Comparison of ENCODE assay signal across 16 cellular contexts in genomic region chr17:4672726-4673125, GRCh38. TPM values are rescaled to one million over a fixed set of nuclear protein-coding genes. Genes with fewer than 3 reads are reported as not detected.
DNase-seq lines count a peak whose midpoint lies in the region; ATAC-seq and TF ChIP-seq lines count a peak whose summit lies in the region.
"Had no signal": no experiment of that assay in that cellular context is flagged by ENCODE, and none has a peak within 500 bp of the region (broad histone marks: within the 10 kb centered on the region; RNA-seq: fewer than 3 reads in every experiment).

No MANE protein-coding gene starts in this region.

- H3K27me3 ChIP-seq in spleen (replicated peaks in 1 of 7): no peaks in the 10 kb centered on the region
- H3K27me3 ChIP-seq: BLaER1 treated with 17β-estradiol and CSF1 and Interleukin-3, amounts not matched to agents 10 nM and 100 nM had no signal

- no peak overlapping the region for H3K4me3 ChIP-seq in spleen
- H3K4me3 ChIP-seq: BLaER1 treated with 17β-estradiol and CSF1 and Interleukin-3, amounts not matched to agents 10 nM and 100 nM; GM12878; HAP-1 had no signal

- H3K27ac ChIP-seq in spleen: no peak overlapping the region
- H3K27ac ChIP-seq: BLaER1 treated with 17β-estradiol and CSF1 and Interleukin-3, amounts not matched to agents 10 nM and 100 nM had no signal

- intact Hi-C loops in activated naive CD4-positive, alpha-beta T cell treated with anti-CD3 and anti-CD28 coated beads for 36 hours (cut with micrococcal nuclease): no loop called here
- intact Hi-C loops in dendritic cell treated with granulocyte-macrophage colony-stimulating factor and Interleukin-4, amounts not matched to agents 40 ng/mL and 50 ng/mL, for 4 days (cut with micrococcal nuclease): no loop called here
- intact Hi-C loops in spleen (cut with DNase I; ENCODE audit: low total_unique reads): no loop called here

- 89 to 94% (median 92%) methylated on average over 8 of the region's 8 CpGs for WGBS in spleen, 5 donors

- no peak overlapping the region for H3K4me3 Mint-ChIP-seq in activated naive CD4-positive, alpha-beta T cell treated with anti-CD3 and anti-CD28 coated beads for 36 hours
- H3K4me3 Mint-ChIP-seq in dendritic cell treated with granulocyte-macrophage colony-stimulating factor and Interleukin-4, amounts not matched to agents 40 ng/mL and 50 ng/mL, for 4 days: no peak overlapping the region
- no peak overlapping the region for H3K4me3 Mint-ChIP-seq in stimulated activated effector memory CD8-positive, alpha-beta T cell treated with anti-CD3 and anti-CD28 coated beads, Interleukin-12 subunit alpha, Interleukin-12 subunit beta, amount 100 ng/mL, for 72 hours
- H3K4me3 Mint-ChIP-seq: B cell; CD8-positive, alpha-beta T cell had no signal

- H3K4me1 Mint-ChIP-seq in activated naive CD4-positive, alpha-beta T cell treated with anti-CD3 and anti-CD28 coated beads for 36 hours (ENCODE audit: low read depth): no peaks in the 10 kb centered on the region
- peaks cover 69% of the 10 kb centered on the region for H3K4me1 Mint-ChIP-seq in dendritic cell treated with granulocyte-macrophage colony-stimulating factor and Interleukin-4, amounts not matched to agents 40 ng/mL and 50 ng/mL, for 4 days (ENCODE audit: low read depth)
- no peaks in the 10 kb centered on the region for H3K4me1 Mint-ChIP-seq in stimulated activated effector memory CD8-positive, alpha-beta T cell treated with anti-CD3 and anti-CD28 coated beads, Interleukin-12 subunit alpha, Interleukin-12 subunit beta, amount 100 ng/mL, for 72 hours
- H3K4me1 Mint-ChIP-seq: B cell had no signal

- no peaks in the 10 kb centered on the region for H3K27me3 Mint-ChIP-seq in activated naive CD4-positive, alpha-beta T cell treated with anti-CD3 and anti-CD28 coated beads for 36 hours (ENCODE audit: low read depth)
- H3K27me3 Mint-ChIP-seq in dendritic cell treated with granulocyte-macrophage colony-stimulating factor and Interleukin-4, amounts not matched to agents 40 ng/mL and 50 ng/mL, for 4 days: no peaks in the 10 kb centered on the region
- H3K27me3 Mint-ChIP-seq: B cell had no signal

- no peaks in the 10 kb centered on the region for H3K9me3 Mint-ChIP-seq in activated naive CD4-positive, alpha-beta T cell treated with anti-CD3 and anti-CD28 coated beads, Interleukin-2, amount 50 U/mL, for 72 hours
- no peaks in the 10 kb centered on the region for H3K9me3 Mint-ChIP-seq in activated naive CD4-positive, alpha-beta T cell treated with anti-CD3 and anti-CD28 coated beads for 36 hours
- no peaks in the 10 kb centered on the region for H3K9me3 Mint-ChIP-seq in dendritic cell treated with granulocyte-macrophage colony-stimulating factor and Interleukin-4, amounts not matched to agents 40 ng/mL and 50 ng/mL, for 4 days
- H3K9me3 Mint-ChIP-seq in stimulated activated effector memory CD8-positive, alpha-beta T cell treated with anti-CD3 and anti-CD28 coated beads, Interleukin-12 subunit alpha, Interleukin-12 subunit beta, amount 100 ng/mL, for 72 hours: no peaks in the 10 kb centered on the region
- H3K9me3 Mint-ChIP-seq: CD8-positive, alpha-beta T cell had no signal

- TF ChIP-seq POLR2A in spleen (IDR thresholded peaks at IDR 0.05): no peak

- H3K36me3 Mint-ChIP-seq in activated naive CD4-positive, alpha-beta T cell treated with anti-CD3 and anti-CD28 coated beads, Interleukin-2, amount 50 U/mL, for 72 hours: peaks cover 11 to 14% of the 10 kb centered on the region in 2 donors
- peaks cover 22% of the 10 kb centered on the region for H3K36me3 Mint-ChIP-seq in activated naive CD4-positive, alpha-beta T cell treated with anti-CD3 and anti-CD28 coated beads for 36 hours (ENCODE audit: low read depth)
- peaks cover 79% of the 10 kb centered on the region for H3K36me3 Mint-ChIP-seq in dendritic cell treated with granulocyte-macrophage colony-stimulating factor and Interleukin-4, amounts not matched to agents 40 ng/mL and 50 ng/mL, for 4 days (ENCODE audit: low read depth)
- peaks cover 77% of the 10 kb centered on the region for H3K36me3 Mint-ChIP-seq in stimulated activated effector memory CD8-positive, alpha-beta T cell treated with anti-CD3 and anti-CD28 coated beads, Interleukin-12 subunit alpha, Interleukin-12 subunit beta, amount 100 ng/mL, for 72 hours

- CTCF ChIA-PET in activated naive CD4-positive, alpha-beta T cell treated with anti-CD3 and anti-CD28 coated beads for 36 hours (lab: Charles Lee): no interaction called here

- H3K9me3 ChIP-seq in spleen: no peaks in the 10 kb centered on the region
- H3K9me3 ChIP-seq: BLaER1 treated with 17β-estradiol and CSF1 and Interleukin-3, amounts not matched to agents 10 nM and 100 nM; HAP-1 had no signal

- peaks cover 0 to 79% (median 69%) of the 10 kb centered on the region in 6 donors for H3K36me3 ChIP-seq in spleen

- no peak for DNase-seq in activated naive CD4-positive, alpha-beta T cell treated with anti-CD3 and anti-CD28 coated beads, Interleukin-2, amount 50 U/mL, for 72 hours (ENCODE audit: low spot score in 2 of 2)
- no peak for DNase-seq in activated naive CD4-positive, alpha-beta T cell treated with anti-CD3 and anti-CD28 coated beads for 36 hours
- DNase-seq in islet precursor cell (peak; percentile 48), SIG-M5 treated with dmso at 0.1 percent for 504 hours (lab: John Stamatoyannopoulos, UW; ENCODE audit: unreplicated experiment) (no peak), amygdala (lab: John Stamatoyannopoulos, UW) (no peak), spleen (no peak)
- DNase-seq in stimulated activated effector memory CD8-positive, alpha-beta T cell treated with anti-CD3 and anti-CD28 coated beads, Interleukin-12 subunit alpha, Interleukin-12 subunit beta, amount 100 ng/mL, for 72 hours (ENCODE audit: low spot score in 2 of 2): no peak
- DNase-seq: Calu3; CD8-positive, alpha-beta T cell; DMS79 treated with DMSO at 0.1 percent for 48 hours had no signal

- H3K27ac Mint-ChIP-seq in activated naive CD4-positive, alpha-beta T cell treated with anti-CD3 and anti-CD28 coated beads, Interleukin-2, amount 50 U/mL, for 72 hours: peak overlapping the region; percentile 22 to 47
- no peak overlapping the region for H3K27ac Mint-ChIP-seq in activated naive CD4-positive, alpha-beta T cell treated with anti-CD3 and anti-CD28 coated beads for 36 hours
- peak overlapping the region; percentile 61 for H3K27ac Mint-ChIP-seq in dendritic cell treated with granulocyte-macrophage colony-stimulating factor and Interleukin-4, amounts not matched to agents 40 ng/mL and 50 ng/mL, for 4 days
- peak overlapping the region; percentile 36 for H3K27ac Mint-ChIP-seq in stimulated activated effector memory CD8-positive, alpha-beta T cell treated with anti-CD3 and anti-CD28 coated beads, Interleukin-12 subunit alpha, Interleukin-12 subunit beta, amount 100 ng/mL, for 72 hours
- H3K27ac Mint-ChIP-seq: B cell; CD8-positive, alpha-beta T cell had no signal

- H3K4me1 ChIP-seq in spleen: peaks cover 0 to 12% (median 0%) of the 10 kb centered on the region in 6 donors

- TF ChIP-seq CTCF in spleen (IDR thresholded peaks at IDR 0.05 in 8 of 11, conservative IDR thresholded peaks at IDR 0.05 in 3 of 11): no peak

- no peak for ATAC-seq in activated naive CD4-positive, alpha-beta T cell treated with anti-CD3 and anti-CD28 coated beads, Interleukin-2, amount 50 U/mL, for 72 hours
- no peak for ATAC-seq in stimulated activated effector memory CD8-positive, alpha-beta T cell treated with anti-CD3 and anti-CD28 coated beads, Interleukin-12 subunit alpha, Interleukin-12 subunit beta, amount 100 ng/mL, for 72 hours
- ATAC-seq: CD8-positive, alpha-beta T cell; GM12878 had no signal

RNA-seq across cellular contexts. Expression of gene PELP1, which starts 31.2 kb away (rescaled TPM):
- total RNA-seq in activated naive CD4-positive, alpha-beta T cell treated with anti-CD3 and anti-CD28 coated beads, Interleukin-2, amount 50 U/mL, for 72 hours: 100 to 1,000 TPM in 1 of 2 donors, 10 to 100 TPM in 1; 99.1 to 126 TPM
- total RNA-seq in activated naive CD4-positive, alpha-beta T cell treated with anti-CD3 and anti-CD28 coated beads for 36 hours: 10 to 100 TPM; 79.0 to 91.2 TPM
- total RNA-seq in spleen: 10 to 100 TPM; 21.7 to 67.6 (median 43.9) TPM
- 10 to 100 TPM; 15.7 to 34.9 (median 25.8) TPM for polyA plus RNA-seq in spleen

RNA-seq across cellular contexts. Expression of gene ALOX15, which starts 31.2 kb away (rescaled TPM):
- under 1 TPM in 1 of 2 donors, not detected in 1; 0.14 TPM for total RNA-seq in activated naive CD4-positive, alpha-beta T cell treated with anti-CD3 and anti-CD28 coated beads, Interleukin-2, amount 50 U/mL, for 72 hours
- not detected for total RNA-seq in activated naive CD4-positive, alpha-beta T cell treated with anti-CD3 and anti-CD28 coated beads for 36 hours
- 1 to 10 TPM in 2 of 7 donors, under 1 TPM in 4, not detected in 1; 0.46 to 2.6 (median 0.88) TPM for total RNA-seq in spleen
- polyA plus RNA-seq in spleen: under 1 TPM; 0.04 to 0.09 (median 0.06) TPM
- total RNA-seq: A172; B cell; CD8-positive, alpha-beta T cell had no signal

RNA-seq across cellular contexts. Expression of gene ARRB2, which starts 37.7 kb away (rescaled TPM):
- total RNA-seq in activated naive CD4-positive, alpha-beta T cell treated with anti-CD3 and anti-CD28 coated beads, Interleukin-2, amount 50 U/mL, for 72 hours: 100 to 1,000 TPM; 209 to 271 TPM
- 100 to 1,000 TPM; 169 to 174 TPM for total RNA-seq in activated naive CD4-positive, alpha-beta T cell treated with anti-CD3 and anti-CD28 coated beads for 36 hours
- 100 to 1,000 TPM; 117 to 416 (median 226) TPM for total RNA-seq in spleen
- 100 to 1,000 TPM in 2 of 3 donors, 10 to 100 TPM in 1; 61.4 to 127 (median 120) TPM for polyA plus RNA-seq in spleen

RNA-seq across cellular contexts. Expression of gene MED11, which starts 58.5 kb away (rescaled TPM):
- 10 to 100 TPM; 22.8 to 24.5 TPM for total RNA-seq in activated naive CD4-positive, alpha-beta T cell treated with anti-CD3 and anti-CD28 coated beads, Interleukin-2, amount 50 U/mL, for 72 hours
- total RNA-seq in activated naive CD4-positive, alpha-beta T cell treated with anti-CD3 and anti-CD28 coated beads for 36 hours: 10 to 100 TPM; 15.9 to 17.1 TPM
- 10 to 100 TPM; 17.1 to 42.7 (median 22.3) TPM for total RNA-seq in spleen
- 10 to 100 TPM; 42.9 to 47.1 (median 43.8) TPM for polyA plus RNA-seq in spleen
